Comparison of ENCODE assay signal across 8 cellular contexts in genomic region chr3:52053307-52054304, GRCh38. TPM values are rescaled to one million over a fixed set of nuclear protein-coding genes. Genes with fewer than 3 reads are reported as not detected.
DNase-seq lines count a peak whose midpoint lies in the region; ATAC-seq and TF ChIP-seq lines count a peak whose summit lies in the region.

No MANE protein-coding gene starts in this region.

- H3K4me1 ChIP-seq in heart right ventricle (peaks cover 12 to 84% (median 74%) of the 10 kb centered on the region in 9 donors), rectal smooth muscle tissue (ENCODE audit: control insufficient read depth, insufficient read depth, low read length) (peaks cover 14% of the 10 kb centered on the region)

- H3K9me3 ChIP-seq in heart right ventricle: no peaks in the 10 kb centered on the region

- intact Hi-C loops in heart right ventricle (cut with DNase I): loop anchor here in 8 of 10 donors (1.0 to 5.0 kb wide), 13 partner anchors 31 to 91 kb away; no protein-coding TSS in a partner anchor
- intact Hi-C loops in Right ventricle myocardium superior (cut with DNase I): loop anchor here (2.0 to 5.0 kb wide), 2 partner anchors 51 to 69 kb away; no protein-coding TSS in a partner anchor

- H3K36me3 ChIP-seq in heart right ventricle (peaks cover 0 to 53% (median 31%) of the 10 kb centered on the region in 9 donors), rectal smooth muscle tissue (ENCODE audit: control insufficient read depth, insufficient read depth, low read length) (peaks cover 8% of the 10 kb centered on the region)

- H3K9ac ChIP-seq in rectal smooth muscle tissue (ENCODE audit: low read length): no peak overlapping the region

- ATAC-seq in heart right ventricle: peak in 4 of 8 donors; percentile 5 to 18 (median 8)
- no peak for ATAC-seq in Right ventricle myocardium superior (ENCODE audit: poor library complexity)
- ATAC-seq in HG02981 (IDR thresholded peaks at IDR 0.05; ENCODE audit: unreplicated experiment): no peak

- H3K27ac ChIP-seq in heart right ventricle (peak overlapping the region; percentile 84 to 98 (median 96)), rectal smooth muscle tissue (ENCODE audit: low read depth, low read length) (peak overlapping the region; percentile 64)

- peak in 1 of 2 donors; percentile 49 for DNase-seq in heart right ventricle
- DNase-seq in Right ventricle myocardium superior: no peak
- DNase-seq in activated T-cell treated with anti-CD3 and anti-CD28 coated beads for 4 hours: peak; percentile 45
- DNase-seq in fibroblast of peridontal ligament (ENCODE audit: extremely low read depth): peak; percentile 21
- DNase-seq in NCI-H510A treated with DMSO at 0.1 percent for 48 hours (lab: John Stamatoyannopoulos, UW): no peak
- no peak for DNase-seq in HK-2 (ENCODE audit: unreplicated experiment)

- H3K4me3 ChIP-seq in heart right ventricle (peak overlapping the region; percentile 13 to 98 (median 90)), rectal smooth muscle tissue (ENCODE audit: low read length) (peak overlapping the region; percentile 83)

- peak in 6 of 9 donors; percentile 23 to 56 (median 41) for TF ChIP-seq CTCF in heart right ventricle (IDR thresholded peaks at IDR 0.05)

- 62 to 65% methylated on average over 31 of the region's 31 CpGs for WGBS in heart right ventricle, 2 donors

- H3K27me3 ChIP-seq in heart right ventricle (no peaks in the 10 kb centered on the region), rectal smooth muscle tissue (ENCODE audit: control insufficient read depth, insufficient read depth, low read length) (no peaks in the 10 kb centered on the region)

RNA-seq across cellular contexts. Expression of gene DUSP7, which starts 2.8 kb away (rescaled TPM):
- total RNA-seq in heart right ventricle (10 to 100 TPM; 11.3 to 29.7 (median 15.8) TPM), Right ventricle myocardium superior (23.2 TPM)
- 10 to 100 TPM; 10.4 to 19.2 TPM for polyA plus RNA-seq in heart right ventricle

RNA-seq across cellular contexts. Expression of gene RPL29, which starts 57.9 kb away (rescaled TPM):
- 100 to 1,000 TPM; 505 to 754 (median 626) TPM for total RNA-seq in heart right ventricle
- polyA plus RNA-seq in heart right ventricle: 1,000 to 10,000 TPM; 1,450 to 1,915 TPM
- total RNA-seq in Right ventricle myocardium superior: 594 TPM

Comparison
In these comparisons a context has a peak if more than half of its experiments do, and no peak if none do; other contexts are left out.
1. DNase-seq: peak in activated T-cell treated with anti-CD3 and anti-CD28 coated beads for 4 hours (single experiment) and fibroblast of peridontal ligament (single experiment); none in Right ventricle myocardium superior (single experiment), NCI-H510A treated with DMSO at 0.1 percent for 48 hours (single experiment) and HK-2 (single experiment).